ENCODE assay signal across 13 cellular contexts in the genomic region with DNA sequence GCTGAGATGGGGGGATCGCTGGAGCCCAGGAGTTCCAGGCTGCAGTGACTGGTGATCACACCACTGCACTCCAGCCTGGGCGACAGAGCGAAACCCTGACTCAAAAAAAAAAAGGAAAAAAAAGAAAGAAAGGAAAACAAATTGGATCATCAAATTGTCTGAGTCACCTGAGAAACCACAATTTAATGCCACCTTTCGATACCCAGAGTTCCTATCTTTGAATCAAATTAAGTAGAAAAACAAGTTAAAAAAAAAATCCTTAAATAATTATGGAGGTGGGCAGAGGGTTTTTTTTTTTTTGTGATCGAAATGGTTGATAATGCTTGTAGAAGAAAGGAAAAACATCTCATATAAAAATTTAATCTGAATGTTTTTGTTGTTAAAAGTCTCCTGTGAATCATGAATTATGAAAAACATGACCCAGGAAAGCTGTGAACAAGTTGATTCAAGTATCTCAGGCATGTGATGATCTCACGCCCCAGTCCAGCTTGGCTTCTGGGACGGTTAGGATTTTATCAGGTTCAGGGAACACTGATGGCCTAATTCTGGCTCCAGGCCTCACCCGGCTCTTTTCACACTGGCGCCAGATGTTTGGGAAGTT. TPM values are rescaled to one million over a fixed set of nuclear protein-coding genes. Genes with fewer than 3 reads are reported as not detected.
DNase-seq lines count a peak whose midpoint lies in the region; ATAC-seq, FAIRE-seq and TF ChIP-seq lines count a peak whose summit lies in the region.
"Had no signal": no experiment of that assay in that cellular context is flagged by ENCODE, and none has a peak within 500 bp of the region (broad histone marks: within the 10 kb centered on the region; RNA-seq: fewer than 3 reads in every experiment).

No MANE protein-coding gene starts in this region.

- H4K20me1 ChIP-seq in astrocyte (ENCODE audit: insufficient read depth, low read length) = no peaks in the 10 kb centered on the region

- no peak overlapping the region for H3K4me3 ChIP-seq in astrocyte (ENCODE audit: insufficient read depth, low read depth, low read length)
- H3K4me3 ChIP-seq in left ventricle myocardium inferior = no peak overlapping the region
- no peak overlapping the region for H3K4me3 ChIP-seq in skeletal muscle satellite cell (ENCODE audit: low read length)
- H3K4me3 ChIP-seq in transverse colon = no peak overlapping the region
- H3K4me3 ChIP-seq: skin epidermis had no signal

- H3K27me3 ChIP-seq in astrocyte (ENCODE audit: insufficient read depth, low read length) (peaks cover 3% of the 10 kb centered on the region), left ventricle myocardium inferior (ENCODE audit: low read depth) (peaks cover 5% of the 10 kb centered on the region), skeletal muscle satellite cell (ENCODE audit: control insufficient read depth, insufficient read depth, low read length) (peaks cover 11% of the 10 kb centered on the region), transverse colon (no peaks in the 10 kb centered on the region)

- DNase-seq in H4 (ENCODE audit: low spot score) = peak; percentile 51
- DNase-seq in astrocyte (ENCODE audit: low read depth) = peak; percentile 88
- peak; percentile 58 for DNase-seq in left ventricle myocardium inferior
- DNase-seq in activated gamma-delta T cell treated with Interleukin-2 at 50 U/mL for 16 hours = no peak
- no peak for DNase-seq in transverse colon
- DNase-seq: activated CD4-positive, alpha-beta memory T cell treated with anti-CD3 and anti-CD28 coated beads, Interleukin-2, amount 10 ng/mL, durations not matched to agents 7 days and 5 days; DMS153; MM.1S; NCI-H510A treated with DMSO at 0.1 percent for 48 hours had no signal

- H3K9me3 Mint-ChIP-seq in astrocyte (ENCODE audit: unreplicated experiment) = peaks cover 4% of the 10 kb centered on the region
- H3K9me3 Mint-ChIP-seq: activated CD4-positive, alpha-beta memory T cell treated with anti-CD3 and anti-CD28 coated beads, Interleukin-2, amount 10 ng/mL, durations not matched to agents 7 days and 5 days had no signal

- peaks cover 3% of the 10 kb centered on the region for H3K9me3 ChIP-seq in astrocyte (ENCODE audit: insufficient read depth, low read depth, low read length)
- peaks cover 3% of the 10 kb centered on the region for H3K9me3 ChIP-seq in left ventricle myocardium inferior (replicated peaks)
- no peaks in the 10 kb centered on the region for H3K9me3 ChIP-seq in skeletal muscle satellite cell (replicated peaks; ENCODE audit: low read length)
- no peaks in the 10 kb centered on the region for H3K9me3 ChIP-seq in transverse colon

- H3K79me2 ChIP-seq in astrocyte (ENCODE audit: insufficient read depth, low read length) = no peaks in the 10 kb centered on the region

- peak; percentile 17 for FAIRE-seq in astrocyte (lab: Jason Lieb, UNC)

- H3K4me1 ChIP-seq in astrocyte (ENCODE audit: insufficient read depth, low read length) (peaks cover 6% of the 10 kb centered on the region), left ventricle myocardium inferior (peaks cover 10% of the 10 kb centered on the region), skeletal muscle satellite cell (ENCODE audit: control insufficient read depth, insufficient read depth, low read length) (peaks cover 4% of the 10 kb centered on the region), transverse colon (no peaks in the 10 kb centered on the region)

- no peak for TF ChIP-seq EP300 in transverse colon (IDR thresholded peaks at IDR 0.05; ENCODE audit: low read depth)

- no peak overlapping the region for H2AFZ ChIP-seq in astrocyte (ENCODE audit: low read depth, low read length)

- in situ Hi-C loops in transverse colon (cut with MboI; ENCODE audit: low pct_ligation_motif_present in 1 of 4, low pct_unique_long_range_greater_than_20kb in 1 of 4, low sequenced_read_pairs in 3 of 4) = no loop called here

- H3K27ac ChIP-seq in astrocyte (ENCODE audit: low read depth, low read length) = peak overlapping the region; percentile 75
- H3K27ac ChIP-seq in left ventricle myocardium inferior (replicated peaks) = no peak overlapping the region
- no peak overlapping the region for H3K27ac ChIP-seq in transverse colon

- H3K4me1 Mint-ChIP-seq in astrocyte (ENCODE audit: low read depth, unreplicated experiment) = no peaks in the 10 kb centered on the region
- H3K4me1 Mint-ChIP-seq: activated CD4-positive, alpha-beta memory T cell treated with anti-CD3 and anti-CD28 coated beads, Interleukin-2, amount 10 ng/mL, durations not matched to agents 7 days and 5 days had no signal

- H3K36me3 ChIP-seq in astrocyte (ENCODE audit: insufficient read depth, low read length) = no peaks in the 10 kb centered on the region
- no peaks in the 10 kb centered on the region for H3K36me3 ChIP-seq in left ventricle myocardium inferior
- no peaks in the 10 kb centered on the region for H3K36me3 ChIP-seq in skeletal muscle satellite cell (ENCODE audit: insufficient read depth, low read length)
- no peaks in the 10 kb centered on the region for H3K36me3 ChIP-seq in transverse colon

- no peak for TF ChIP-seq POLR2A in transverse colon (IDR thresholded peaks at IDR 0.05)

- H3K9ac ChIP-seq in astrocyte (ENCODE audit: low read length) (no peak overlapping the region), skeletal muscle satellite cell (ENCODE audit: low read depth, low read length) (no peak overlapping the region)

- ATAC-seq in GM21515 (IDR thresholded peaks at IDR 0.05; ENCODE audit: unreplicated experiment) = no peak
- no peak for ATAC-seq in GM19467 (IDR thresholded peaks at IDR 0.05; ENCODE audit: unreplicated experiment)

- no peak overlapping the region for H3K4me3 Mint-ChIP-seq in astrocyte (ENCODE audit: unreplicated experiment)
- H3K4me3 Mint-ChIP-seq: activated CD4-positive, alpha-beta memory T cell treated with anti-CD3 and anti-CD28 coated beads, Interleukin-2, amount 10 ng/mL, durations not matched to agents 7 days and 5 days had no signal

- H3K4me2 ChIP-seq in astrocyte (ENCODE audit: low read length) (peak overlapping the region; percentile 23), skeletal muscle satellite cell (ENCODE audit: low read length) (peak overlapping the region; percentile 12)

- H3K27me3 Mint-ChIP-seq in astrocyte (ENCODE audit: low read depth, unreplicated experiment) = no peaks in the 10 kb centered on the region
- H3K27me3 Mint-ChIP-seq: activated CD4-positive, alpha-beta memory T cell treated with anti-CD3 and anti-CD28 coated beads, Interleukin-2, amount 10 ng/mL, durations not matched to agents 7 days and 5 days had no signal

- 64 to 76% methylated on average over 6 to 9 of the region's 9 CpGs for WGBS in transverse colon (ENCODE audit: low coverage in 1 of 2), 2 donors

- peak overlapping the region; percentile 69 for H3K27ac Mint-ChIP-seq in astrocyte (ENCODE audit: unreplicated experiment)
- H3K27ac Mint-ChIP-seq: activated CD4-positive, alpha-beta memory T cell treated with anti-CD3 and anti-CD28 coated beads, Interleukin-2, amount 10 ng/mL, durations not matched to agents 7 days and 5 days had no signal

- H3K36me3 Mint-ChIP-seq in astrocyte (ENCODE audit: low read depth, unreplicated experiment) = peaks cover 2% of the 10 kb centered on the region

- intact Hi-C loops in left ventricle myocardium inferior (cut with micrococcal nuclease) (no loop called here), transverse colon (cut with DNase I; ENCODE audit: low total_unique reads) (no loop called here)

- TF ChIP-seq CTCF in astrocyte (IDR thresholded peaks at IDR 0.05; ENCODE audit: insufficient read depth, low read depth, low read length) (no peak), left ventricle myocardium inferior (IDR thresholded peaks at IDR 0.05; ENCODE audit: borderline replicate concordance) (no peak), transverse colon (IDR thresholded peaks at IDR 0.05) (no peak)

RNA-seq across cellular contexts. Expression of gene CUX1, which starts 25.3 kb away (rescaled TPM):
- 20.1 and 21.9 TPM in 2 replicates for total RNA-seq in H4 (2014; rRNA removed; shearing (Covaris generic))
- total RNA-seq in astrocyte = 50.6 and 66.8 TPM in 2 replicates
- total RNA-seq in left ventricle myocardium inferior = 125 TPM
- total RNA-seq in skeletal muscle satellite cell (2012; rRNA removed) = 21.8 and 22.3 TPM in 2 replicates
- total RNA-seq in transverse colon = 100 to 1,000 TPM in 2 of 4 donors, 10 to 100 TPM in 2; 56.9 to 124 (median 93.2) TPM

Comparison
In these comparisons a context has a peak if more than half of its experiments do, and no peak if none do; other contexts are left out.
1. DNase-seq: peak in H4 (single experiment), astrocyte (single experiment) and left ventricle myocardium inferior (single experiment); none in activated gamma-delta T cell treated with Interleukin-2 at 50 U/mL for 16 hours (single experiment) and transverse colon (single experiment).